In the genomic region with DNA sequence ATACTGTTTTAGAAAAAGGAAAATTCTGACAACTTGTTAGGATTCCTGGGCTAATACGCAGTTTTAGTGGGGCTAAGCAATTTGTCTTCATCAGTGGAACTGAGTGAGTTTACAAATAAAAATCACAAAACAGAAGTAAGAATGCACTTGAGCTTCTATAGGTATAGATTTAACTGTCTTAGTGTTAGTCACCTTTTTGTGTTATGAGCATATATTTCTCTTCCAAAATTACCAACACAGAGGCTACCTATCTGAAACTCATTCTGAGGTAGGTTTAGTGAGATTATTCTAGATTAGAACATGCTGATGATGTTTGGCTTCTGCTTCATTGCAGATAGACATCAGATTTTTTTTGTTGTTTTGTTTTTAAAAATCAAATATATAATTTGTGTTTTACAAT, we compare ENCODE assay signal across 17 cellular contexts. TPM values are rescaled to one million over a fixed set of nuclear protein-coding genes. Genes with fewer than 3 reads are reported as not detected.
A peak's percentile ranks its signal among the peaks of the same experiment; 100 is the strongest.
DNase-seq lines count a peak whose midpoint lies in the region; ATAC-seq lines count a peak whose summit lies in the region.
"Had no signal": no experiment of that assay in that cellular context is flagged by ENCODE, and none has a peak within 500 bp of the region (broad histone marks: within the 10 kb centered on the region; RNA-seq: fewer than 3 reads in every experiment).

No MANE protein-coding gene starts in this region.

- H3K27ac Mint-ChIP-seq in activated CD4-positive, alpha-beta T cell treated with anti-CD3 and anti-CD28 coated beads, Interleukin-2, amount 10 ng/mL, durations not matched to agents 7 days and 5 days: peak overlapping the region; percentile 69
- H3K27ac Mint-ChIP-seq in stimulated activated naive CD8-positive, alpha-beta T cell treated with anti-CD3 and anti-CD28 coated beads, Interleukin-15, Interleukin-2, amounts not matched to agents 100 ng/mL and 50 ng/mL, for 24 hours: peak overlapping the region; percentile 16
- peak overlapping the region; percentile 68 to 85 for H3K27ac Mint-ChIP-seq in T-cell
- H3K27ac Mint-ChIP-seq in stimulated activated effector memory CD8-positive, alpha-beta T cell treated with anti-CD3 and anti-CD28 coated beads, Interleukin-12 subunit alpha, Interleukin-12 subunit beta, amount 100 ng/mL, for 72 hours: no peak overlapping the region

- H3K9me3 Mint-ChIP-seq in activated CD4-positive, alpha-beta T cell treated with anti-CD3 and anti-CD28 coated beads, Interleukin-2, amount 10 ng/mL, durations not matched to agents 7 days and 5 days: no peaks in the 10 kb centered on the region
- no peaks in the 10 kb centered on the region for H3K9me3 Mint-ChIP-seq in stimulated activated naive CD8-positive, alpha-beta T cell treated with anti-CD3 and anti-CD28 coated beads, Interleukin-15, Interleukin-2, amounts not matched to agents 100 ng/mL and 50 ng/mL, for 24 hours
- H3K9me3 Mint-ChIP-seq in T-cell: no peaks in the 10 kb centered on the region
- no peaks in the 10 kb centered on the region for H3K9me3 Mint-ChIP-seq in stimulated activated effector memory CD8-positive, alpha-beta T cell treated with anti-CD3 and anti-CD28 coated beads, Interleukin-12 subunit alpha, Interleukin-12 subunit beta, amount 100 ng/mL, for 72 hours
- H3K9me3 Mint-ChIP-seq: CD4-positive, CD25-positive, alpha-beta regulatory T cell had no signal

- POLR2A ChIA-PET in activated CD4-positive, alpha-beta T cell treated with anti-CD3 and anti-CD28 coated beads, Interleukin-2, amount 10 ng/mL, durations not matched to agents 7 days and 5 days (lab: Charles Lee): no interaction called here
- POLR2A ChIA-PET in T-cell (lab: Charles Lee): interaction anchor here (0.5 to 0.6 kb wide), 2 partner anchors 35 to 91 kb away, joined by 3 to 5 read pairs; no protein-coding TSS in a partner anchor

- H3K36me3 Mint-ChIP-seq in activated CD4-positive, alpha-beta T cell treated with anti-CD3 and anti-CD28 coated beads, Interleukin-2, amount 10 ng/mL, durations not matched to agents 7 days and 5 days (ENCODE audit: low read depth): peaks cover 54% of the 10 kb centered on the region
- H3K36me3 Mint-ChIP-seq in stimulated activated naive CD8-positive, alpha-beta T cell treated with anti-CD3 and anti-CD28 coated beads, Interleukin-15, Interleukin-2, amounts not matched to agents 100 ng/mL and 50 ng/mL, for 24 hours (ENCODE audit: low read depth): peaks cover 72% of the 10 kb centered on the region
- H3K36me3 Mint-ChIP-seq in T-cell: peaks cover 56% of the 10 kb centered on the region
- H3K36me3 Mint-ChIP-seq in stimulated activated effector memory CD8-positive, alpha-beta T cell treated with anti-CD3 and anti-CD28 coated beads, Interleukin-12 subunit alpha, Interleukin-12 subunit beta, amount 100 ng/mL, for 72 hours: peaks cover 86% of the 10 kb centered on the region

- no peak for DNase-seq in activated CD4-positive, alpha-beta T cell treated with anti-CD3 and anti-CD28 coated beads, Interleukin-2, amount 10 ng/mL, durations not matched to agents 7 days and 5 days
- DNase-seq in activated CD4-positive, alpha-beta T cell treated with anti-CD3 and anti-CD28 coated beads, Interleukin-2, amount 50 U/mL, for 1 hour: no peak
- DNase-seq in stimulated activated naive CD8-positive, alpha-beta T cell treated with anti-CD3 and anti-CD28 coated beads, Interleukin-15, Interleukin-2, amounts not matched to agents 100 U/mL and 50 U/mL, for 24 hours: no peak
- DNase-seq in T-cell: no peak
- no peak for DNase-seq in stimulated activated effector memory CD8-positive, alpha-beta T cell treated with anti-CD3 and anti-CD28 coated beads, Interleukin-12 subunit alpha, Interleukin-12 subunit beta, amount 100 ng/mL, for 72 hours (ENCODE audit: low spot score in 2 of 2)
- DNase-seq in GOT3 (lab: John Stamatoyannopoulos, UW): no peak
- no peak for DNase-seq in RPMI8226
- DNase-seq: ACHN; CD4-positive, CD25-positive, alpha-beta regulatory T cell; DMS79; HCEC 1CT had no signal

- no peak for ATAC-seq in stimulated activated naive CD8-positive, alpha-beta T cell treated with anti-CD3 and anti-CD28 coated beads, Interleukin-15, Interleukin-2, amounts not matched to agents 100 U/mL and 50 U/mL, for 24 hours
- no peak for ATAC-seq in T-cell (replicated peaks in 1 of 4)
- peak; percentile 76 for ATAC-seq in stimulated activated effector memory CD8-positive, alpha-beta T cell treated with anti-CD3 and anti-CD28 coated beads, Interleukin-12 subunit alpha, Interleukin-12 subunit beta, amount 100 ng/mL, for 72 hours
- ATAC-seq: GM12878, HepG2 had no signal

- no peak overlapping the region for H3K4me3 Mint-ChIP-seq in activated CD4-positive, alpha-beta T cell treated with anti-CD3 and anti-CD28 coated beads, Interleukin-2, amount 10 ng/mL, durations not matched to agents 7 days and 5 days
- H3K4me3 Mint-ChIP-seq in stimulated activated naive CD8-positive, alpha-beta T cell treated with anti-CD3 and anti-CD28 coated beads, Interleukin-15, Interleukin-2, amounts not matched to agents 100 ng/mL and 50 ng/mL, for 24 hours: no peak overlapping the region
- H3K4me3 Mint-ChIP-seq in T-cell: no peak overlapping the region
- H3K4me3 Mint-ChIP-seq in stimulated activated effector memory CD8-positive, alpha-beta T cell treated with anti-CD3 and anti-CD28 coated beads, Interleukin-12 subunit alpha, Interleukin-12 subunit beta, amount 100 ng/mL, for 72 hours: no peak overlapping the region

- no peaks in the 10 kb centered on the region for H3K27me3 Mint-ChIP-seq in activated CD4-positive, alpha-beta T cell treated with anti-CD3 and anti-CD28 coated beads, Interleukin-2, amount 10 ng/mL, durations not matched to agents 7 days and 5 days
- no peaks in the 10 kb centered on the region for H3K27me3 Mint-ChIP-seq in stimulated activated naive CD8-positive, alpha-beta T cell treated with anti-CD3 and anti-CD28 coated beads, Interleukin-15, Interleukin-2, amounts not matched to agents 100 ng/mL and 50 ng/mL, for 24 hours
- H3K27me3 Mint-ChIP-seq in T-cell: no peaks in the 10 kb centered on the region
- H3K27me3 Mint-ChIP-seq: CD4-positive, CD25-positive, alpha-beta regulatory T cell had no signal

- H3K4me1 Mint-ChIP-seq in activated CD4-positive, alpha-beta T cell treated with anti-CD3 and anti-CD28 coated beads, Interleukin-2, amount 10 ng/mL, durations not matched to agents 7 days and 5 days: peaks cover 75% of the 10 kb centered on the region
- peaks cover 56% of the 10 kb centered on the region for H3K4me1 Mint-ChIP-seq in stimulated activated naive CD8-positive, alpha-beta T cell treated with anti-CD3 and anti-CD28 coated beads, Interleukin-15, Interleukin-2, amounts not matched to agents 100 ng/mL and 50 ng/mL, for 24 hours (ENCODE audit: low read depth)
- peaks cover 52 to 77% (median 66%) of the 10 kb centered on the region in 3 donors for H3K4me1 Mint-ChIP-seq in T-cell
- peaks cover 29% of the 10 kb centered on the region for H3K4me1 Mint-ChIP-seq in stimulated activated effector memory CD8-positive, alpha-beta T cell treated with anti-CD3 and anti-CD28 coated beads, Interleukin-12 subunit alpha, Interleukin-12 subunit beta, amount 100 ng/mL, for 72 hours

- CTCF ChIA-PET in activated CD4-positive, alpha-beta T cell treated with anti-CD3 and anti-CD28 coated beads, Interleukin-2, amount 10 ng/mL, durations not matched to agents 7 days and 5 days (lab: Charles Lee): interaction anchor here (0.9 to 2.0 kb wide), 3 partner anchors 7 to 19 kb away, joined by 3 to 4 read pairs (median 4); no protein-coding TSS in a partner anchor
- CTCF ChIA-PET in T-cell (lab: Charles Lee): interaction anchor here in 1 of 2 donors (0.6 to 0.7 kb wide), 2 partner anchors 38 to 39 kb away, joined by 3 read pairs; no protein-coding TSS in a partner anchor

RNA-seq across cellular contexts. Expression of gene METTL9, which starts 23.2 kb away (rescaled TPM):
- 10 to 100 TPM; 82.1 to 87.1 TPM for total RNA-seq in activated CD4-positive, alpha-beta T cell treated with anti-CD3 and anti-CD28 coated beads, Interleukin-2, amount 10 ng/mL, durations not matched to agents 7 days and 5 days
- total RNA-seq in T-cell: 10 to 100 TPM; 69.3 to 93.3 (median 75.5) TPM

RNA-seq across cellular contexts. Expression of gene IGSF6, which starts 29.9 kb away (rescaled TPM):
- total RNA-seq in activated CD4-positive, alpha-beta T cell treated with anti-CD3 and anti-CD28 coated beads, Interleukin-2, amount 10 ng/mL, durations not matched to agents 7 days and 5 days: under 1 TPM; 0.15 to 0.25 TPM
- under 1 TPM; 0.15 to 0.60 (median 0.28) TPM for total RNA-seq in T-cell
- total RNA-seq: A172, G401, H4, HepG2 had no signal

RNA-seq across cellular contexts. Expression of gene OTOA, which starts 41.2 kb away (rescaled TPM):
- under 1 TPM in 1 of 2 experiments, not detected in 1; 0.17 TPM for total RNA-seq in activated CD4-positive, alpha-beta T cell treated with anti-CD3 and anti-CD28 coated beads, Interleukin-2, amount 10 ng/mL, durations not matched to agents 7 days and 5 days
- total RNA-seq in T-cell: under 1 TPM in 3 of 5 donors, not detected in 2; 0.18 to 0.20 (median 0.19) TPM
- total RNA-seq: CD4-positive, CD25-positive, alpha-beta regulatory T cell; H4 had no signal
